8 cellular contexts compared by ENCODE assay signal in genomic region chr13:101452519-101453485, GRCh38. TPM values are rescaled to one million over a fixed set of nuclear protein-coding genes. Genes with fewer than 3 reads are reported as not detected.
DNase-seq lines count a peak whose midpoint lies in the region; ATAC-seq, FAIRE-seq and TF ChIP-seq lines count a peak whose summit lies in the region.

TSS of gene ITGBL1 (plus strand) at chr13:101452675. CDS start at chr13:101452834, 159 bp downstream.

- H4K20me1 ChIP-seq in endothelial cell of umbilical vein (replicated peaks; ENCODE audit: control insufficient read depth, extremely low read depth, insufficient read depth, low read length), result no peaks in the 10 kb centered on the region

- H3K4me1 Mint-ChIP-seq in Calu3 (ENCODE audit: low read depth, unreplicated experiment), result peaks cover 15% of the 10 kb centered on the region
- peaks cover 3 to 9% (median 7%) of the 10 kb centered on the region in 3 donors for H3K4me1 Mint-ChIP-seq in IgD-negative memory B cell

- peak within 1 kb of the TSS; percentile 87 for H3K4me2 ChIP-seq in endothelial cell of umbilical vein (ENCODE audit: insufficient read depth, low read length)

- no peak for TF ChIP-seq CTCF in Calu3 (IDR thresholded peaks at IDR 0.05; ENCODE audit: unreplicated experiment)
- no peak for TF ChIP-seq CTCF in endothelial cell of umbilical vein (IDR thresholded peaks at IDR 0.05; ENCODE audit: extremely low read depth in 1 of 2, insufficient read depth in 1 of 2, low read depth in 1 of 2, low read length in 2 of 2)
- no peak for TF ChIP-seq CTCF in GM20000 (IDR thresholded peaks at IDR 0.05; ENCODE audit: extremely low read depth, missing control alignments)

- H3K36me3 Mint-ChIP-seq in Calu3 (ENCODE audit: insufficient read depth, unreplicated experiment) (no peaks in the 10 kb centered on the region), IgD-negative memory B cell (no peaks in the 10 kb centered on the region)

- no peak for FAIRE-seq in endothelial cell of umbilical vein (lab: Jason Lieb, UNC)

- peak within 1 kb of the TSS in 2 of 3 experiments; percentile 24 to 37 for H3K4me3 ChIP-seq in endothelial cell of umbilical vein (replicated peaks in 1 of 3; ENCODE audit: insufficient read depth in 1 of 3, low read depth in 1 of 3, low read length in 3 of 3)

- no peak for TF ChIP-seq POLR2A in endothelial cell of umbilical vein (IDR thresholded peaks at IDR 0.05; ENCODE audit: low read depth, low read length)

- H3K27ac Mint-ChIP-seq in Calu3 (ENCODE audit: unreplicated experiment) (peak within 1 kb of the TSS; percentile 53), IgD-negative memory B cell (no peak within 1 kb of the TSS)

- no peaks in the 10 kb centered on the region for H3K27me3 ChIP-seq in endothelial cell of umbilical vein (ENCODE audit: control insufficient read depth in 2 of 2, insufficient read depth in 2 of 2, low read length in 2 of 2)

- BruUV-seq in Calu3 (replicated peaks; lab: Mats Ljungman, UMichigan) (no TSS peak), endothelial cell of umbilical vein (replicated peaks; lab: Mats Ljungman, UMichigan) (no TSS peak)

- POLR2A ChIA-PET in endothelial cell of umbilical vein (lab: Charles Lee), result interaction anchor here (0.6 kb wide), 1 partner anchor 32 kb away, joined by 6 read pairs; no protein-coding TSS in a partner anchor

- H3K36me3 ChIP-seq in endothelial cell of umbilical vein (ENCODE audit: control insufficient read depth in 2 of 2, extremely low read depth in 1 of 2, insufficient read depth in 2 of 2, low read length in 2 of 2), result no peaks in the 10 kb centered on the region

- peaks cover 68% of the 10 kb centered on the region for H3K4me1 ChIP-seq in endothelial cell of umbilical vein (ENCODE audit: control insufficient read depth, extremely low read depth, insufficient read depth, low read length)

- no peaks in the 10 kb centered on the region for H3K9me3 ChIP-seq in endothelial cell of umbilical vein (replicated peaks; ENCODE audit: control insufficient read depth, insufficient read depth, low read length)

- H3K9me1 ChIP-seq in endothelial cell of umbilical vein (replicated peaks; ENCODE audit: control insufficient read depth, extremely low read depth, insufficient read depth, low read length), result no peaks in the 10 kb centered on the region

- no peak within 1 kb of the TSS for H3K4me3 Mint-ChIP-seq in Calu3 (ENCODE audit: low read depth, unreplicated experiment)
- peak within 1 kb of the TSS in 3 of 4 donors; percentile 56 to 73 (median 59) for H3K4me3 Mint-ChIP-seq in IgD-negative memory B cell

- H3K79me2 ChIP-seq in endothelial cell of umbilical vein (ENCODE audit: control insufficient read depth, insufficient read depth, low read length), result no peaks in the 10 kb centered on the region

- peak within 1 kb of the TSS; percentile 94 for H3K27ac ChIP-seq in endothelial cell of umbilical vein (ENCODE audit: insufficient read depth, low read depth, low read length)

- ATAC-seq in GM21423 (IDR thresholded peaks at IDR 0.05; ENCODE audit: unreplicated experiment), result peak; percentile 69

- dilution Hi-C loops in endothelial cell of umbilical vein (cut with MboI; ENCODE audit: extremely low pct_ligation_motif_present, low sequenced_read_pairs), result no loop called here

- peak within 1 kb of the TSS; percentile 22 for H3K9ac ChIP-seq in endothelial cell of umbilical vein (replicated peaks; ENCODE audit: extremely low read depth, insufficient read depth, low read length)

- H3K9me3 Mint-ChIP-seq in Calu3 (ENCODE audit: low read depth, unreplicated experiment) (no peaks in the 10 kb centered on the region), IgD-negative memory B cell (peaks cover 0 to 2% (median 0%) of the 10 kb centered on the region in 3 donors)

- H3K27me3 Mint-ChIP-seq in Calu3 (ENCODE audit: unreplicated experiment) (no peaks in the 10 kb centered on the region), IgD-negative memory B cell (peaks cover 18% of the 10 kb centered on the region)

- H2AFZ ChIP-seq in endothelial cell of umbilical vein (ENCODE audit: low read depth, low read length), result peak within 1 kb of the TSS; percentile 77

- CTCF ChIA-PET in Calu3 (lab: Charles Lee) (no interaction called here), endothelial cell of umbilical vein (lab: Charles Lee) (interaction anchor here (0.9 to 4.3 kb wide), 4 partner anchors 21 to 308 kb away, joined by 3 to 22 read pairs (median 8); no protein-coding TSS in a partner anchor)

- intact Hi-C loops in Calu3 (cut with micrococcal nuclease; ENCODE audit: unreplicated experiment) (loop anchor here (5.0 kb wide), 1 partner anchor 36 kb away; the partner anchor contains the start of gene NALCN), endothelial cell of umbilical vein (cut with micrococcal nuclease) (loop anchor here (5.0 to 10.0 kb wide), 2 partner anchors 781 to 1392 kb away; partner anchors contain the start of genes ERCC5 and TMTC4)

- DNase-seq in Calu3 (no peak), endothelial cell of umbilical vein (ENCODE audit: low read depth, low spot score) (peak; percentile 48), pulmonary artery endothelial cell (ENCODE audit: low read depth, low spot score) (no peak), GM20000 (ENCODE audit: low spot score) (no peak), AG08396 (ENCODE audit: low spot score) (no peak)
- no peak for DNase-seq in activated CD4-positive, CD25-positive, alpha-beta regulatory T cell treated with anti-CD3 and anti-CD28 coated beads, Interleukin-2, amount 50 U/mL, for 72 hours

TF ChIP-seq in endothelial cell of umbilical vein, 7 proteins besides CTCF, POLR2A, EP300 and RAD21:
- TF ChIP-seq FOS (IDR thresholded peaks at IDR 0.05; ENCODE audit: borderline replicate concordance, insufficient read depth, low read length) (no peak), MAX (IDR thresholded peaks at IDR 0.05; ENCODE audit: insufficient read depth, insufficient read length) (no peak), POLR2AphosphoS5 (IDR thresholded peaks at IDR 0.05; ENCODE audit: insufficient read depth, low read depth, low read length) (no peak), JUN (IDR thresholded peaks at IDR 0.05; ENCODE audit: borderline replicate concordance, insufficient read depth, insufficient read length, low read depth) (no peak), GATA2 (IDR thresholded peaks at IDR 0.05; ENCODE audit: insufficient read depth, insufficient read length, low read depth, low read length) (no peak), MYC (IDR thresholded peaks at IDR 0.05; ENCODE audit: low read depth, low read length) (no peak), EZH2 (IDR thresholded peaks at IDR 0.05; ENCODE audit: borderline replicate concordance, low read depth, low read length, severe bottlenecking) (no peak)

RNA-seq across cellular contexts. Expression of gene ITGBL1, which starts in this region (rescaled TPM):
- total RNA-seq in Calu3 (2022), result not detected in 2 replicates
- not detected for polyA plus RNA-seq in IgD-negative memory B cell
- total RNA-seq in endothelial cell of umbilical vein, result 8.8 and 9.9 TPM in 2 replicates
- 2.7 and 4.6 TPM in 2 replicates for polyA plus RNA-seq in endothelial cell of umbilical vein
- 4.4 and 5.7 TPM in 2 replicates for polyA plus RNA-seq in endothelial cell of umbilical vein (2011; cell fraction: cytosol; rRNA removed)
- 10.8 and 17.0 TPM in 2 replicates for polyA plus RNA-seq in endothelial cell of umbilical vein (2011; cell fraction: nucleus; rRNA removed)
- 5.4 and 19.2 TPM in 2 replicates for polyA plus RNA-seq in endothelial cell of umbilical vein (2012)
- 17.3 and 18.4 TPM in 2 replicates for polyA minus RNA-seq in endothelial cell of umbilical vein
- 0.20 TPM for polyA minus RNA-seq in endothelial cell of umbilical vein (2011; cell fraction: cytosol; rRNA and poly(A)+ RNA removed)
- polyA minus RNA-seq in endothelial cell of umbilical vein (2011; cell fraction: nucleus; rRNA and poly(A)+ RNA removed), result 37.0 and 44.0 TPM in 2 replicates
- total RNA-seq in pulmonary artery endothelial cell, result 43.0 and 44.3 TPM in 2 replicates
